Comparison of ENCODE assay signal across 18 cellular contexts in genomic region chr21:31538821-31539220, GRCh38.
DNase-seq lines count a peak whose midpoint lies in the region; ATAC-seq lines count a peak whose summit lies in the region.
"Had no signal": no experiment of that assay in that cellular context is flagged by ENCODE, and none has a peak within 500 bp of the region (broad histone marks: within the 10 kb centered on the region; RNA-seq: fewer than 3 reads in every experiment).

No MANE protein-coding gene starts in this region.

- no peak for ATAC-seq in HG03571 (IDR thresholded peaks at IDR 0.05; ENCODE audit: unreplicated experiment)
- no peak for ATAC-seq in GM18873 (IDR thresholded peaks at IDR 0.05; ENCODE audit: low FRiP score, unreplicated experiment)
- ATAC-seq: HCT116, HepG2 had no signal

- DNase-seq in NCI-H1092 (lab: John Stamatoyannopoulos, UW) (peak; percentile 54), NCI-H187 treated with DMSO at 0.1 percent for 48 hours (lab: John Stamatoyannopoulos, UW) (peak; percentile 50), NCI-H510A treated with DMSO at 0.1 percent for 48 hours (lab: John Stamatoyannopoulos, UW) (peak; percentile 69), left kidney (ENCODE audit: low read depth, low spot score) (peak; percentile 78), HK-2 (ENCODE audit: unreplicated experiment) (no peak)
- DNase-seq: ACHN, AML-193, COR-L47, DMS53, NCI-H1694 treated with DMSO at 0.1 percent for 48 hours, NCI-H345, NCI-H748 treated with DMSO at 0.1 percent for 48 hours, PC-9, T-helper 2 cell had no signal
